10 cellular contexts compared by ENCODE assay signal in genomic region chr1:168121314-168122029, GRCh38. TPM values are rescaled to one million over a fixed set of nuclear protein-coding genes. Genes with fewer than 3 reads are reported as not detected.
DNase-seq lines count a peak whose midpoint lies in the region; ATAC-seq and TF ChIP-seq lines count a peak whose summit lies in the region.
"Had no signal": no experiment of that assay in that cellular context is flagged by ENCODE, and none has a peak within 500 bp of the region (broad histone marks: within the 10 kb centered on the region; RNA-seq: fewer than 3 reads in every experiment).

No MANE protein-coding gene starts in this region.

- no peak for TF ChIP-seq POLR2A in vagina (IDR thresholded peaks at IDR 0.05)

- ATAC-seq in GM21367 (IDR thresholded peaks at IDR 0.05; ENCODE audit: unreplicated experiment) (no peak), SK-N-SH treated with all-trans-retinoic acid at 6 μM for 48 hours (no peak)

- H3K4me3 ChIP-seq in adipocyte (ENCODE audit: low read length) (peak overlapping the region; percentile 14), vagina (no peak overlapping the region)

- peaks cover 28% of the 10 kb centered on the region for H3K9me3 Mint-ChIP-seq in nephron progenitor cell

- intact Hi-C loops in vagina (cut with DNase I), result no loop called here

- peaks cover 21% of the 10 kb centered on the region for H3K4me1 Mint-ChIP-seq in nephron progenitor cell

- peaks cover 93% of the 10 kb centered on the region for H3K36me3 Mint-ChIP-seq in nephron progenitor cell (ENCODE audit: low read depth)
- H3K36me3 Mint-ChIP-seq: activated naive CD8-positive, alpha-beta T cell had no signal

- peak overlapping the region; percentile 50 for H3K27ac Mint-ChIP-seq in nephron progenitor cell
- H3K27ac Mint-ChIP-seq: activated naive CD8-positive, alpha-beta T cell; progenitor cell of endocrine pancreas had no signal

- no peaks in the 10 kb centered on the region for H3K27me3 Mint-ChIP-seq in nephron progenitor cell (ENCODE audit: low read depth, poor library complexity)
- H3K27me3 Mint-ChIP-seq: progenitor cell of endocrine pancreas had no signal

- H3K36me3 ChIP-seq in adipocyte (ENCODE audit: control insufficient read depth, insufficient read depth, low read length, severe bottlenecking) (no peaks in the 10 kb centered on the region), vagina (no peaks in the 10 kb centered on the region)

- TF ChIP-seq CTCF in nephron progenitor cell (IDR thresholded peaks at IDR 0.05) (no peak), vagina (IDR thresholded peaks at IDR 0.05) (no peak)

- H3K9me3 ChIP-seq in adipocyte (ENCODE audit: control insufficient read depth, low read length) (no peaks in the 10 kb centered on the region), vagina (no peaks in the 10 kb centered on the region)

- H3K4me1 ChIP-seq in adipocyte (ENCODE audit: control insufficient read depth, insufficient read depth, low read length) (peaks cover 16% of the 10 kb centered on the region), vagina (peaks cover 37% of the 10 kb centered on the region)

- no peak overlapping the region for H3K4me3 Mint-ChIP-seq in nephron progenitor cell
- H3K4me3 Mint-ChIP-seq: activated naive CD8-positive, alpha-beta T cell had no signal

- H3K27me3 ChIP-seq in adipocyte (replicated peaks; ENCODE audit: control insufficient read depth, insufficient read depth, low read length) (no peaks in the 10 kb centered on the region), vagina (no peaks in the 10 kb centered on the region)

- DNase-seq in adipocyte (ENCODE audit: low read depth) (peak; percentile 58), fibroblast of the conjunctiva (ENCODE audit: low read depth) (peak; percentile 29), nephron progenitor cell (no peak), vagina (ENCODE audit: extremely low spot score in 2 of 2) (peak in 1 of 2 donors; percentile 94)
- DNase-seq in stimulated activated CD8-positive, alpha-beta memory T cell treated with anti-CD3 and anti-CD28 coated beads, Interleukin-4, amount 100 ng/mL, for 48 hours, result no peak
- DNase-seq: NCI-H1092 treated with DMSO at 0.1 percent for 48 hours had no signal

- no peak overlapping the region for H3K9ac ChIP-seq in adipocyte (ENCODE audit: low read length)

- peak overlapping the region; percentile 79 for H3K27ac ChIP-seq in vagina

TF ChIP-seq in SK-N-SH treated with all-trans-retinoic acid at 6 μM for 48 hours, 23 proteins besides CTCF, POLR2A, EP300 and RAD21:
- TF ChIP-seq PATZ1 (CRISPR knock-in tag; IDR thresholded peaks at IDR 0.05; ENCODE audit: borderline replicate concordance) (no peak), BACH2 (CRISPR knock-in tag; IDR thresholded peaks at IDR 0.05; ENCODE audit: borderline replicate concordance) (no peak), TSHZ2 (CRISPR knock-in tag; IDR thresholded peaks at IDR 0.05) (no peak), TOX (CRISPR knock-in tag; IDR thresholded peaks at IDR 0.05; ENCODE audit: borderline replicate concordance) (no peak), CSRNP3 (CRISPR knock-in tag; IDR thresholded peaks at IDR 0.05) (no peak), TCF4 (CRISPR knock-in tag; IDR thresholded peaks at IDR 0.05; ENCODE audit: borderline replicate concordance) (no peak), SNAI2 (CRISPR knock-in tag; IDR thresholded peaks at IDR 0.05) (no peak), ZNF70 (CRISPR knock-in tag; IDR thresholded peaks at IDR 0.05) (no peak), ZC3H10 (CRISPR knock-in tag; IDR thresholded peaks at IDR 0.05) (no peak), PPARA (CRISPR knock-in tag; IDR thresholded peaks at IDR 0.05; ENCODE audit: borderline replicate concordance) (no peak), ZNF565 (CRISPR knock-in tag; conservative IDR thresholded peaks at IDR 0.05; ENCODE audit: low read depth) (no peak), ESRRG (CRISPR knock-in tag; IDR thresholded peaks at IDR 0.05) (no peak), GLIS3 (CRISPR knock-in tag; IDR thresholded peaks at IDR 0.05) (no peak), ZFP30 (CRISPR knock-in tag; IDR thresholded peaks at IDR 0.05) (no peak), OSR1 (CRISPR knock-in tag; IDR thresholded peaks at IDR 0.05) (no peak)

RNA-seq across cellular contexts. Expression of gene GPR161, which starts 15.3 kb away (rescaled TPM):
- total RNA-seq in vagina, result 15.7 TPM

RNA-seq across cellular contexts. Expression of gene TIPRL, which starts 57.3 kb away (rescaled TPM):
- 20.4 TPM for total RNA-seq in vagina

Comparison
In these comparisons a context has a peak if more than half of its experiments do, and no peak if none do; other contexts are left out.
1. DNase-seq: peak in adipocyte (single experiment) and fibroblast of the conjunctiva (single experiment); none in nephron progenitor cell (single experiment) and stimulated activated CD8-positive, alpha-beta memory T cell treated with anti-CD3 and anti-CD28 coated beads, Interleukin-4, amount 100 ng/mL, for 48 hours (single experiment).